ENCODE assay signal across 1 cellular context in genomic region chr4:101420661-101421060, GRCh38.
TF ChIP-seq lines count a peak whose summit lies in the region.

No MANE protein-coding gene starts in this region.

TF ChIP-seq in HCT116, 20 proteins besides CTCF, POLR2A, EP300 and RAD21 (continued from another document):
- no peak for TF ChIP-seq YY1 (IDR thresholded peaks at IDR 0.05; ENCODE audit: extremely low read depth, insufficient replicate concordance, low read depth, low read length)
- no peak for TF ChIP-seq CEBPB (IDR thresholded peaks at IDR 0.05; ENCODE audit: low read depth)
- no peak for TF ChIP-seq SIN3A (IDR thresholded peaks at IDR 0.05; ENCODE audit: low read depth)
- TF ChIP-seq EZH2phosphoT487 (IDR thresholded peaks at IDR 0.05; ENCODE audit: borderline replicate concordance): no peak
- TF ChIP-seq EZH2 (IDR thresholded peaks at IDR 0.05): no peak
- TF ChIP-seq ZFX (IDR thresholded peaks at IDR 0.05): no peak
- TF ChIP-seq SRF (IDR thresholded peaks at IDR 0.05; ENCODE audit: low read depth): no peak
- no peak for TF ChIP-seq ZNF274 (IDR thresholded peaks at IDR 0.05; ENCODE audit: low read depth, low read length)
- no peak for TF ChIP-seq EGR1 (IDR thresholded peaks at IDR 0.05; ENCODE audit: low read depth)
- TF ChIP-seq REST (IDR thresholded peaks at IDR 0.05; ENCODE audit: low read depth): no peak
- TF ChIP-seq FOSL1 (IDR thresholded peaks at IDR 0.05; ENCODE audit: low read depth): no peak
- TF ChIP-seq SP1 (IDR thresholded peaks at IDR 0.05; ENCODE audit: low read depth): no peak
- TF ChIP-seq MAX (IDR thresholded peaks at IDR 0.05): no peak
- no peak for TF ChIP-seq ZBTB33 (IDR thresholded peaks at IDR 0.05; ENCODE audit: extremely low read depth, insufficient replicate concordance, low read length)
- TF ChIP-seq JUND (IDR thresholded peaks at IDR 0.05): no peak
- TF ChIP-seq POLR2AphosphoS5 (IDR thresholded peaks at IDR 0.05; ENCODE audit: low read depth, low read length): no peak
- no peak for TF ChIP-seq ATF3 (IDR thresholded peaks at IDR 0.05)
